In the genomic region with DNA sequence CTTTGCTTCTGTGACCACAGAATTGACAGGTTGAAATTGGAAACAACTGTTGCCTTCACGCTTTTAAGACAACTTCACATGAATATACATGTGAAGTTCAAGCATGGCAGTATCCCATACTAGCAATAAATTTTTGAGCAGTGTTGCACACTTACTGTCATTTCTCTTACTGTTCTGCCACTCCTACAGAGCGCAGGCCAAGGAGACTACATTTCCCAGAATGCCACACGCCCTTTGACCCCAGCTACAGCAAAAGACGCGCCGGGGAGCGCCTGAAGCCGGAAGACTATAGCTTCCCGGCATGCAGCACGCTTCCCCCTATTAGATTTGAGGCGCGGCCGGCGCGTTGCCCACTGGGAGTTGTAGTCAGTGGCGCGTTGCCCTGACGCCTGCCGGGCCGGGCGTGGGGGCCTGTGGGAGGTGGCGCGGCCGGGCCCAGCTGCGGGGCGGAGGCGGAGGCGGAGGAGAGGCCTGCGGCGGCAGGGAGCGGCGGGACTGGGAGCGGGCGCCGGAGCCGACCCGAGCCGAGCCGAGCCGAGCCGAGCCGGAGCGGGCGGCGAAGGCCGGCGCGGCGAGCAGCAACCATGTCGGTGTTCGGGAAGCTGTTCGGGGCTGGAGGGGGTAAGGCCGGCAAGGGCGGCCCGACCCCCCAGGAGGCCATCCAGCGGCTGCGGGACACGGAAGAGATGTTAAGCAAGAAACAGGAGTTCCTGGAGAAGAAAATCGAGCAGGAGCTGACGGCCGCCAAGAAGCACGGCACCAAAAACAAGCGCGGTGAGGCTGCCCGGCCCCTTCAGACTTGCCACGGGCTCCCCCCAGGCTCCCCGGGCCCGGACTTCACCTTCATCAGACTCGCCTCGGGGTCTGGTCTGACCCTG, we compare ENCODE assay signal across 8 cellular contexts. TPM values are rescaled to one million over a fixed set of nuclear protein-coding genes. Genes with fewer than 3 reads are reported as not detected.
A peak's percentile ranks its signal among the peaks of the same experiment; 100 is the strongest.
DNase-seq lines count a peak whose midpoint lies in the region; ATAC-seq, FAIRE-seq and TF ChIP-seq lines count a peak whose summit lies in the region.

A gene with protein sequence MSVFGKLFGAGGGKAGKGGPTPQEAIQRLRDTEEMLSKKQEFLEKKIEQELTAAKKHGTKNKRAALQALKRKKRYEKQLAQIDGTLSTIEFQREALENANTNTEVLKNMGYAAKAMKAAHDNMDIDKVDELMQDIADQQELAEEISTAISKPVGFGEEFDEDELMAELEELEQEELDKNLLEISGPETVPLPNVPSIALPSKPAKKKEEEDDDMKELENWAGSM (plus strand): TSS at position 464 of the 878 bp plus-strand sequence. CDS start 121 bp downstream, at position 585.

- WGBS in psoas muscle, 3 donors: 0 to 2% (median 0%) methylated on average over 41 to 70 of the region's 70 CpGs

- intact Hi-C loops in left ventricle myocardium superior (cut with micrococcal nuclease): no loop called here
- intact Hi-C loops in psoas muscle (cut with DNase I): loop anchor here in 1 of 2 donors (2.0 kb wide), 1 partner anchor 302 kb away; a partner anchor contains a TSS

- peaks cover 4 to 6% of the 10 kb centered on the region in 2 donors for H3K36me3 ChIP-seq in psoas muscle (ENCODE audit: insufficient read depth in 1 of 2, low read depth in 1 of 2)

- H3K9me3 ChIP-seq in psoas muscle: no peaks in the 10 kb centered on the region

- peak within 1 kb of the TSS; percentile 77 for H3K27ac ChIP-seq in angular gyrus (ENCODE audit: low read depth, low read length)
- peak within 1 kb of the TSS; percentile 95 for H3K27ac ChIP-seq in psoas muscle

- peak; percentile 95 for DNase-seq in NCI-H1694 treated with DMSO at 0.1 percent for 48 hours (lab: John Stamatoyannopoulos, UW)
- peak; percentile 96 to 99 (median 97) for DNase-seq in T-helper 2 cell
- DNase-seq in left ventricle myocardium superior: peak; percentile 100
- peak; percentile 99 to 100 for DNase-seq in psoas muscle
- DNase-seq in urothelium cell line (ENCODE audit: low spot score): peak; percentile 100

- TF ChIP-seq CTCF in psoas muscle (IDR thresholded peaks at IDR 0.05): no peak

- peak; percentile 61 for TF ChIP-seq POLR2A in GM15510 (IDR thresholded peaks at IDR 0.05; ENCODE audit: borderline replicate concordance, extremely low read depth, insufficient read length)

- peak within 1 kb of the TSS; percentile 94 for H3K4me3 ChIP-seq in psoas muscle

- FAIRE-seq in urothelium cell line (lab: Jason Lieb, UNC): peak; percentile 59

- ATAC-seq in HG02885 (IDR thresholded peaks at IDR 0.05; ENCODE audit: poor library complexity, unreplicated experiment): peak; percentile 98
- peak; percentile 98 for ATAC-seq in left ventricle myocardium superior
- peak; percentile 96 to 98 (median 97) for ATAC-seq in psoas muscle

- no peaks in the 10 kb centered on the region for H3K27me3 ChIP-seq in psoas muscle (ENCODE audit: insufficient read depth in 3 of 3, low read length in 2 of 3)

- peaks cover 37% of the 10 kb centered on the region for H3K4me1 ChIP-seq in psoas muscle

RNA-seq across cellular contexts. Expression of the gene that starts here (rescaled TPM):
- total RNA-seq in left ventricle myocardium superior (101 TPM), psoas muscle (100 to 1,000 TPM in 3 of 4 donors, 10 to 100 TPM in 1; 72.5 to 151 (median 119) TPM)
- 100 to 1,000 TPM; 165 to 267 (median 226) TPM for polyA plus RNA-seq in psoas muscle

Comparison
In these comparisons a context has a peak if more than half of its experiments do, and no peak if none do; other contexts are left out.
1. Peak in every context shown above with its lines: DNase-seq, ATAC-seq, H3K4me3 ChIP-seq and H3K27ac ChIP-seq.